Comparison of ENCODE assay signal across 1 cellular context in the genomic region with DNA sequence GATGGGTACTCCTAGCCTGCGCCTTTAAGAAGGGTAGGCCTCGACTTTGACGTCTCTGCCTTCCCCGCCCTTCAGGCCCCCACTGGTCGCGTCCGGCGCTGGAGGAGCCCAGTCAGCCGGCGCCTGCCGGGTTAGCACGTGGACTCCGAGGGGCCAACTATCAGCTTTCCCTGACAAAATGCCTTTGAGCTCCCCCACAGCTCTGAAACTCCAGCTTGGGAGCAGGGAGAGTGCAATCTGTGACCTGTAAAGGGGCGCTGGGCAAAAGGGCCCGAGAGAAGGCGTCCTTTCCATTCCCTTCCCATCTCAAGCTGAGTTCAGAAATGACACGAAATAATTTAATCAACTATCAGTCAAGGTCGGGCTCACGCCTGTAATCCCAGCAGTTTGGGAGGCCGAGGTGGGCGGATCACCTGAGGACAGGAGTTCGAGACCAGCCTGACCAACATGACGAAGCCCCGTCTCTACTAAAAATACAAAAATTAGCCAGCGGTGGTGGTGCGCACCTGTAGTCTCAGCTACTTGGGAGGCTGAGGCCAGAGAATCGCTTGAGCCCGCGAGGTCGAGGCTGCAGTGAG.
TF ChIP-seq lines count a peak whose summit lies in the region.

No MANE protein-coding gene starts in this region.

TF ChIP-seq in Ishikawa, 13 proteins besides CTCF, POLR2A, EP300 and RAD21 (continued from another document):
- TF ChIP-seq, protein P1, sequence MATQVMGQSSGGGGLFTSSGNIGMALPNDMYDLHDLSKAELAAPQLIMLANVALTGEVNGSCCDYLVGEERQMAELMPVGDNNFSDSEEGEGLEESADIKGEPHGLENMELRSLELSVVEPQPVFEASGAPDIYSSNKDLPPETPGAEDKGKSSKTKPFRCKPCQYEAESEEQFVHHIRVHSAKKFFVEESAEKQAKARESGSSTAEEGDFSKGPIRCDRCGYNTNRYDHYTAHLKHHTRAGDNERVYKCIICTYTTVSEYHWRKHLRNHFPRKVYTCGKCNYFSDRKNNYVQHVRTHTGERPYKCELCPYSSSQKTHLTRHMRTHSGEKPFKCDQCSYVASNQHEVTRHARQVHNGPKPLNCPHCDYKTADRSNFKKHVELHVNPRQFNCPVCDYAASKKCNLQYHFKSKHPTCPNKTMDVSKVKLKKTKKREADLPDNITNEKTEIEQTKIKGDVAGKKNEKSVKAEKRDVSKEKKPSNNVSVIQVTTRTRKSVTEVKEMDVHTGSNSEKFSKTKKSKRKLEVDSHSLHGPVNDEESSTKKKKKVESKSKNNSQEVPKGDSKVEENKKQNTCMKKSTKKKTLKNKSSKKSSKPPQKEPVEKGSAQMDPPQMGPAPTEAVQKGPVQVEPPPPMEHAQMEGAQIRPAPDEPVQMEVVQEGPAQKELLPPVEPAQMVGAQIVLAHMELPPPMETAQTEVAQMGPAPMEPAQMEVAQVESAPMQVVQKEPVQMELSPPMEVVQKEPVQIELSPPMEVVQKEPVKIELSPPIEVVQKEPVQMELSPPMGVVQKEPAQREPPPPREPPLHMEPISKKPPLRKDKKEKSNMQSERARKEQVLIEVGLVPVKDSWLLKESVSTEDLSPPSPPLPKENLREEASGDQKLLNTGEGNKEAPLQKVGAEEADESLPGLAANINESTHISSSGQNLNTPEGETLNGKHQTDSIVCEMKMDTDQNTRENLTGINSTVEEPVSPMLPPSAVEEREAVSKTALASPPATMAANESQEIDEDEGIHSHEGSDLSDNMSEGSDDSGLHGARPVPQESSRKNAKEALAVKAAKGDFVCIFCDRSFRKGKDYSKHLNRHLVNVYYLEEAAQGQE (IDR thresholded peaks at IDR 0.05; ENCODE audit: low read depth) = no peak
- TF ChIP-seq, protein P2, sequence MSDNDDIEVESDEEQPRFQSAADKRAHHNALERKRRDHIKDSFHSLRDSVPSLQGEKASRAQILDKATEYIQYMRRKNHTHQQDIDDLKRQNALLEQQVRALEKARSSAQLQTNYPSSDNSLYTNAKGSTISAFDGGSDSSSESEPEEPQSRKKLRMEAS (IDR thresholded peaks at IDR 0.05) = peak; percentile 96
- peak; percentile 62 for TF ChIP-seq TEAD4 (IDR thresholded peaks at IDR 0.05)
- peak; percentile 52; the same call in 1 of the 2 replicates for TF ChIP-seq TCF12 (IDR thresholded peaks at IDR 0.05; ENCODE audit: low read depth)
- TF ChIP-seq TAF1 (IDR thresholded peaks at IDR 0.05; ENCODE audit: low read depth) = peak; percentile 38; the same call in 1 of the 2 replicates
- TF ChIP-seq CREB1 (IDR thresholded peaks at IDR 0.05; ENCODE audit: low read depth) = peak; percentile 67; the same call in 1 of the 2 replicates
